Comparison of ENCODE assay signal across 9 cellular contexts in genomic region chr2:219912530-219912929, GRCh38.
DNase-seq lines count a peak whose midpoint lies in the region; ATAC-seq and TF ChIP-seq lines count a peak whose summit lies in the region.
"Had no signal": no experiment of that assay in that cellular context is flagged by ENCODE, and none has a peak within 500 bp of the region (broad histone marks: within the 10 kb centered on the region; RNA-seq: fewer than 3 reads in every experiment).

No MANE protein-coding gene starts in this region.

- no peaks in the 10 kb centered on the region for H3K36me3 Mint-ChIP-seq in HFFc6 (ENCODE audit: low read depth)

- peak; percentile 71 for TF ChIP-seq CTCF in HFFc6 (IDR thresholded peaks at IDR 0.05)

- H3K4me1 Mint-ChIP-seq in HFFc6 (ENCODE audit: low read depth), result peaks cover 16% of the 10 kb centered on the region

- DNase-seq in HFFc6 (peak; percentile 79), cerebellar cortex (ENCODE audit: low spot score) (peak; percentile 3), iris pigment epithelial cell (ENCODE audit: low read depth) (peak; percentile 60), stromal cell of bone marrow (ENCODE audit: low read depth) (peak; percentile 51), cortex of kidney (lab: John Stamatoyannopoulos, UW) (no peak), NCI-H446 (lab: John Stamatoyannopoulos, UW) (no peak)
- no peak for DNase-seq in effector CD8-positive, alpha-beta T cell (lab: John Stamatoyannopoulos, UW)
- DNase-seq: effector CD4-positive, alpha-beta T cell had no signal

- peaks cover 2% of the 10 kb centered on the region for H3K27me3 Mint-ChIP-seq in HFFc6 (ENCODE audit: insufficient read depth)

- no peaks in the 10 kb centered on the region for H3K9me3 Mint-ChIP-seq in HFFc6

- H3K27ac Mint-ChIP-seq in HFFc6, result peak overlapping the region; percentile 58

- no peak for ATAC-seq in HG03135 (IDR thresholded peaks at IDR 0.05; ENCODE audit: unreplicated experiment)

- H3K4me3 Mint-ChIP-seq in HFFc6, result peak overlapping the region; percentile 81

Comparison
In these comparisons a context has a peak if more than half of its experiments do, and no peak if none do; other contexts are left out.
1. DNase-seq: peak in HFFc6 (single experiment), cerebellar cortex (single experiment), iris pigment epithelial cell (single experiment) and stromal cell of bone marrow (single experiment); none in effector CD8-positive, alpha-beta T cell (single experiment), cortex of kidney (single experiment) and NCI-H446 (0 of 2).